ENCODE assay signal across 8 cellular contexts in genomic region chrX:68894513-68895338, GRCh38.
DNase-seq lines count a peak whose midpoint lies in the region; ATAC-seq and TF ChIP-seq lines count a peak whose summit lies in the region.

No MANE protein-coding gene starts in this region.

- no peaks in the 10 kb centered on the region for H3K36me3 ChIP-seq in CD8-positive, alpha-beta T cell (ENCODE audit: insufficient read depth, low read length)

- no peak overlapping the region for H3K27ac ChIP-seq in CD8-positive, alpha-beta T cell (ENCODE audit: low read depth, low read length)

- peak in 2 of 7 experiments; percentile 4 to 10 for DNase-seq in CD8-positive, alpha-beta T cell
- DNase-seq in NCI-H1092 treated with DMSO at 0.1 percent for 48 hours (lab: John Stamatoyannopoulos, UW) (peak; percentile 75), fibroblast of villous mesenchyme (ENCODE audit: low read depth) (peak; percentile 14)
- peak; percentile 49 for DNase-seq in activated T-cell treated with anti-CD3 and anti-CD28 coated beads, Interleukin-2, amount 50 U/mL, for 24 hours
- DNase-seq in NK-92 treated with Interleukin-12 subunit alpha and Interleukin-12 subunit beta, amount 100 ng/mL, for 24 hours (lab: John Stamatoyannopoulos, UW): no peak

- ATAC-seq in CD8-positive, alpha-beta T cell: peak; percentile 23
- no peak for ATAC-seq in GM19467 (IDR thresholded peaks at IDR 0.05; ENCODE audit: unreplicated experiment)
- ATAC-seq in GM21723 (IDR thresholded peaks at IDR 0.05; ENCODE audit: unreplicated experiment): no peak

- H3K4me3 Mint-ChIP-seq in CD8-positive, alpha-beta T cell: peak overlapping the region; percentile 69
- no peak overlapping the region for H3K4me3 Mint-ChIP-seq in activated T-cell treated with anti-CD3 and anti-CD28 coated beads, Interleukin-2, amount 50 U/mL, for 24 hours
- H3K4me3 Mint-ChIP-seq in nephron: peak overlapping the region; percentile 34 to 61 (median 56)

- H3K27me3 Mint-ChIP-seq in CD8-positive, alpha-beta T cell (ENCODE audit: low read depth): no peaks in the 10 kb centered on the region
- peaks cover 19% of the 10 kb centered on the region for H3K27me3 Mint-ChIP-seq in activated T-cell treated with anti-CD3 and anti-CD28 coated beads, Interleukin-2, amount 50 U/mL, for 24 hours
- peaks cover 6% of the 10 kb centered on the region for H3K27me3 Mint-ChIP-seq in nephron (ENCODE audit: low read depth)

- no peaks in the 10 kb centered on the region for H3K27me3 ChIP-seq in CD8-positive, alpha-beta T cell (ENCODE audit: insufficient read depth, low read length)

- no peak for TF ChIP-seq CTCF in CD8-positive, alpha-beta T cell (IDR thresholded peaks at IDR 0.05)
- TF ChIP-seq CTCF in fibroblast of villous mesenchyme (IDR thresholded peaks at IDR 0.05; ENCODE audit: insufficient read depth, low read depth, low read length) (no peak), nephron (IDR thresholded peaks at IDR 0.05; ENCODE audit: unreplicated experiment in 3 of 3) (no peak)

- no peaks in the 10 kb centered on the region for H3K9me3 Mint-ChIP-seq in CD8-positive, alpha-beta T cell
- H3K9me3 Mint-ChIP-seq in activated T-cell treated with anti-CD3 and anti-CD28 coated beads, Interleukin-2, amount 50 U/mL, for 24 hours: no peaks in the 10 kb centered on the region
- peaks cover 14% of the 10 kb centered on the region for H3K9me3 Mint-ChIP-seq in nephron

- H3K4me1 Mint-ChIP-seq in CD8-positive, alpha-beta T cell (ENCODE audit: low read depth): peaks cover 4% of the 10 kb centered on the region
- H3K4me1 Mint-ChIP-seq in activated T-cell treated with anti-CD3 and anti-CD28 coated beads, Interleukin-2, amount 50 U/mL, for 24 hours (ENCODE audit: low read depth): peaks cover 2% of the 10 kb centered on the region
- H3K4me1 Mint-ChIP-seq in nephron: peaks cover 68% of the 10 kb centered on the region

- H3K27ac Mint-ChIP-seq in CD8-positive, alpha-beta T cell: no peak overlapping the region
- H3K27ac Mint-ChIP-seq in activated T-cell treated with anti-CD3 and anti-CD28 coated beads, Interleukin-2, amount 50 U/mL, for 24 hours: no peak overlapping the region
- peak overlapping the region; percentile 93 to 98 (median 98) for H3K27ac Mint-ChIP-seq in nephron

- no peaks in the 10 kb centered on the region for H3K4me1 ChIP-seq in CD8-positive, alpha-beta T cell (ENCODE audit: insufficient read depth, low read length)

- no peaks in the 10 kb centered on the region for H3K9me3 ChIP-seq in CD8-positive, alpha-beta T cell (ENCODE audit: low read length)

- no peak overlapping the region for H3K4me3 ChIP-seq in CD8-positive, alpha-beta T cell (ENCODE audit: low read depth, low read length)
- H3K4me3 ChIP-seq in fibroblast of villous mesenchyme (ENCODE audit: low read depth, low read length): no peak overlapping the region

- POLR2A ChIA-PET in CD8-positive, alpha-beta T cell (lab: Charles Lee): no interaction called here

- CTCF ChIA-PET in CD8-positive, alpha-beta T cell (lab: Charles Lee): no interaction called here

- no peaks in the 10 kb centered on the region for H3K36me3 Mint-ChIP-seq in CD8-positive, alpha-beta T cell
- no peaks in the 10 kb centered on the region for H3K36me3 Mint-ChIP-seq in activated T-cell treated with anti-CD3 and anti-CD28 coated beads, Interleukin-2, amount 50 U/mL, for 24 hours (ENCODE audit: low read depth)
- no peaks in the 10 kb centered on the region for H3K36me3 Mint-ChIP-seq in nephron (ENCODE audit: low read depth)

- intact Hi-C loops in CD8-positive, alpha-beta T cell (cut with DNase I, micrococcal nuclease): no loop called here

Comparison
In these comparisons a context has a peak if more than half of its experiments do, and no peak if none do; other contexts are left out.
1. H3K27ac Mint-ChIP-seq: peak in nephron (3 of 3); none in CD8-positive, alpha-beta T cell (single experiment) and activated T-cell treated with anti-CD3 and anti-CD28 coated beads, Interleukin-2, amount 50 U/mL, for 24 hours (single experiment).